In genomic region chr19:996051-996838, GRCh38 we compare ENCODE assay signal across 9 cellular contexts. TPM values are rescaled to one million over a fixed set of nuclear protein-coding genes. Genes with fewer than 3 reads are reported as not detected.
DNase-seq lines count a peak whose midpoint lies in the region; ATAC-seq and TF ChIP-seq lines count a peak whose summit lies in the region.
"Had no signal": no experiment of that assay in that cellular context is flagged by ENCODE, and none has a peak within 500 bp of the region (broad histone marks: within the 10 kb centered on the region; RNA-seq: fewer than 3 reads in every experiment).

No MANE protein-coding gene starts in this region.

- H3K4me3 ChIP-seq in left ventricle myocardium inferior (peak overlapping the region; percentile 7), mesendoderm (ENCODE audit: low read length) (no peak overlapping the region), thymus (ENCODE audit: low read length) (peak overlapping the region; percentile 22), OCI-LY7 (ENCODE audit: low read depth, low read length, poor library complexity, severe bottlenecking) (no peak overlapping the region)

- H3K79me2 ChIP-seq in mesendoderm (ENCODE audit: control insufficient read depth, insufficient read depth, low read length) (no peaks in the 10 kb centered on the region), OCI-LY7 (ENCODE audit: insufficient read depth, low read depth, low read length) (no peaks in the 10 kb centered on the region)

- H2AK5ac ChIP-seq in mesendoderm (ENCODE audit: low read length): no peak overlapping the region

- no peak overlapping the region for H2BK120ac ChIP-seq in mesendoderm (ENCODE audit: low read depth, low read length)

- H3K27ac ChIP-seq in left ventricle myocardium inferior (replicated peaks): no peak overlapping the region
- H3K27ac ChIP-seq in mesendoderm (ENCODE audit: low read depth, low read length): no peak overlapping the region
- H3K27ac ChIP-seq in thymus (ENCODE audit: low read depth): no peak overlapping the region
- H3K27ac ChIP-seq in OCI-LY7 (ENCODE audit: low read depth, low read length, poor library complexity, severe bottlenecking): no peak overlapping the region

- peaks cover 65% of the 10 kb centered on the region for H3K27me3 ChIP-seq in left ventricle myocardium inferior (ENCODE audit: low read depth)
- peaks cover 5% of the 10 kb centered on the region for H3K27me3 ChIP-seq in mesendoderm (ENCODE audit: insufficient read depth, low read length, poor library complexity)
- peaks cover 44% of the 10 kb centered on the region for H3K27me3 ChIP-seq in thymus (ENCODE audit: control insufficient read depth, insufficient read depth)

- peak overlapping the region; percentile 88 for H3K4me3 Mint-ChIP-seq in T-helper 17 cell

- POLR2A ChIA-PET in OCI-LY7 (lab: Charles Lee): interaction anchor here (0.7 kb wide), 1 partner anchor 9 kb away, joined by 3 read pairs; no protein-coding TSS in a partner anchor

- DNase-seq in left ventricle myocardium inferior (no peak), cardiac septum (ENCODE audit: low spot score) (no peak), T-helper 17 cell (peak; percentile 59 to 79 (median 77)), astrocyte of the hippocampus (ENCODE audit: low read depth, low spot score) (peak; percentile 72), mesendoderm (peak; percentile 58), OCI-LY7 (ENCODE audit: low spot score) (no peak)

- peak overlapping the region; percentile 83 for H3K27ac Mint-ChIP-seq in T-helper 17 cell

- peak overlapping the region; percentile 44 for H3K56ac ChIP-seq in mesendoderm (ENCODE audit: low read length)

- peaks cover 22% of the 10 kb centered on the region for H3K4me1 ChIP-seq in left ventricle myocardium inferior
- no peaks in the 10 kb centered on the region for H3K4me1 ChIP-seq in mesendoderm (ENCODE audit: control insufficient read depth, low read depth, low read length)
- peaks cover 8% of the 10 kb centered on the region for H3K4me1 ChIP-seq in thymus (ENCODE audit: control insufficient read depth, insufficient read depth, low read length)
- H3K4me1 ChIP-seq in OCI-LY7 (ENCODE audit: insufficient read depth, low read length, poor library complexity, severe bottlenecking): no peaks in the 10 kb centered on the region

- no peaks in the 10 kb centered on the region for H4K20me1 ChIP-seq in OCI-LY7 (ENCODE audit: insufficient read depth, low read length)

- WGBS in mesendoderm (ENCODE audit: extremely low coverage, insufficient coverage, low lambda C conversion rate): no CpG with 5 or more reads among the region's 64 CpGs
- WGBS in thymus: 25% methylated on average over 64 of the region's 64 CpGs

- H3K9ac ChIP-seq in mesendoderm (ENCODE audit: low read length): peak overlapping the region; percentile 22

- H3K36me3 Mint-ChIP-seq in T-helper 17 cell (ENCODE audit: low read depth): peaks cover 6% of the 10 kb centered on the region

- intact Hi-C loops in left ventricle myocardium inferior (cut with micrococcal nuclease) (no loop called here), cardiac septum (cut with DNase I) (no loop called here), OCI-LY7 (cut with micrococcal nuclease; ENCODE audit: unreplicated experiment) (no loop called here)

- no peak overlapping the region for H4K5ac ChIP-seq in mesendoderm (ENCODE audit: low read length)

- peaks cover 16% of the 10 kb centered on the region for H3K4me1 Mint-ChIP-seq in T-helper 17 cell

- no peak overlapping the region for H2AFZ ChIP-seq in OCI-LY7 (ENCODE audit: low read length)

- H3K4me2 ChIP-seq in mesendoderm (ENCODE audit: low read length): peak overlapping the region; percentile 14
- H3K4me2 ChIP-seq in OCI-LY7 (ENCODE audit: low read length): no peak overlapping the region

- TF ChIP-seq CTCF in left ventricle myocardium inferior (IDR thresholded peaks at IDR 0.05; ENCODE audit: borderline replicate concordance): no peak
- no peak for TF ChIP-seq CTCF in OCI-LY7 (conservative IDR thresholded peaks at IDR 0.05; ENCODE audit: low read length)

- H3K9me3 ChIP-seq in left ventricle myocardium inferior (replicated peaks): no peaks in the 10 kb centered on the region
- H3K9me3 ChIP-seq in T-helper 17 cell (ENCODE audit: control insufficient read depth, low read length, poor library complexity, severe bottlenecking): no peaks in the 10 kb centered on the region
- H3K9me3 ChIP-seq in thymus (ENCODE audit: control insufficient read depth): no peaks in the 10 kb centered on the region
- no peaks in the 10 kb centered on the region for H3K9me3 ChIP-seq in OCI-LY7 (ENCODE audit: low read length)

- H2BK5ac ChIP-seq in mesendoderm (ENCODE audit: low read length): no peak overlapping the region

- no peaks in the 10 kb centered on the region for H3K9me2 ChIP-seq in OCI-LY7 (ENCODE audit: insufficient read depth, low read length)

- no peak overlapping the region for H3K4ac ChIP-seq in mesendoderm (ENCODE audit: low read depth, low read length)

- H3K36me3 ChIP-seq in left ventricle myocardium inferior: peaks cover 20% of the 10 kb centered on the region
- no peaks in the 10 kb centered on the region for H3K36me3 ChIP-seq in mesendoderm (ENCODE audit: control insufficient read depth, insufficient read depth, low read length)
- H3K36me3 ChIP-seq in thymus (ENCODE audit: control insufficient read depth, insufficient read depth): peaks cover 19% of the 10 kb centered on the region
- peaks cover 26% of the 10 kb centered on the region for H3K36me3 ChIP-seq in OCI-LY7 (ENCODE audit: insufficient read depth, low read length)

- CTCF ChIA-PET in OCI-LY7 (lab: Charles Lee; ENCODE audit: unreplicated experiment): no interaction called here

- no peak overlapping the region for H3K18ac ChIP-seq in mesendoderm (ENCODE audit: low read length)

- H3K27me3 Mint-ChIP-seq in T-helper 17 cell: peaks cover 12% of the 10 kb centered on the region

- no peak overlapping the region for H4K8ac ChIP-seq in mesendoderm (ENCODE audit: low read depth, low read length)

- ATAC-seq in T-helper 17 cell: peak; percentile 87
- ATAC-seq in GM18520 (IDR thresholded peaks at IDR 0.05; ENCODE audit: unreplicated experiment): no peak

- no peak overlapping the region for H2BK15ac ChIP-seq in mesendoderm (replicated peaks; ENCODE audit: low read depth)

- no peaks in the 10 kb centered on the region for H3K79me1 ChIP-seq in mesendoderm (ENCODE audit: low read length)

- no TSS peak for BruUV-seq in OCI-LY7 (replicated peaks; lab: Mats Ljungman, UMichigan)

- peak overlapping the region; percentile 80 for H3K23ac ChIP-seq in mesendoderm (ENCODE audit: low read length)

RNA-seq across cellular contexts. Expression of gene GRIN3B, which starts 4.0 kb away (rescaled TPM):
- total RNA-seq in left ventricle myocardium inferior (not detected), cardiac septum (not detected), T-helper 17 cell (1 to 10 TPM in 1 of 2 donors, not detected in 1; 1.8 TPM), OCI-LY7 (2022) (not detected in 2 replicates)
- polyA plus RNA-seq in mesendoderm (2013, experiment 1 of 2): 0.06 TPM
- 0.10 TPM for polyA plus RNA-seq in mesendoderm (2013, experiment 2 of 2)
- polyA plus RNA-seq in thymus: 0.09 TPM
- total RNA-seq in OCI-LY7 (2014; rRNA removed; shearing (Covaris generic)): 0.05 TPM in 1 of 2 replicates, not detected in the other
- total RNA-seq: urinary bladder had no signal

RNA-seq across cellular contexts. Expression of gene WDR18, which starts 12.1 kb away (rescaled TPM):
- total RNA-seq in left ventricle myocardium inferior: 19.4 TPM
- 17.6 TPM for total RNA-seq in cardiac septum
- 10 to 100 TPM; 18.2 to 42.8 TPM for total RNA-seq in T-helper 17 cell
- 61.9 TPM for polyA plus RNA-seq in mesendoderm (2013, experiment 1 of 2)
- 58.1 TPM for polyA plus RNA-seq in mesendoderm (2013, experiment 2 of 2)
- 56.0 TPM for polyA plus RNA-seq in thymus
- total RNA-seq in OCI-LY7 (2014; rRNA removed; shearing (Covaris generic)): 61.6 and 74.7 TPM in 2 replicates
- 38.4 and 51.4 TPM in 2 replicates for total RNA-seq in OCI-LY7 (2022)

RNA-seq across cellular contexts. Expression of gene TMEM259, which starts 24.7 kb away (rescaled TPM):
- total RNA-seq in left ventricle myocardium inferior: 119 TPM
- total RNA-seq in cardiac septum: 125 TPM
- total RNA-seq in T-helper 17 cell: 100 to 1,000 TPM; 270 to 318 TPM
- polyA plus RNA-seq in mesendoderm (2013, experiment 1 of 2): 82.5 TPM
- 81.3 TPM for polyA plus RNA-seq in mesendoderm (2013, experiment 2 of 2)
- polyA plus RNA-seq in thymus: 359 TPM
- 131 and 169 TPM in 2 replicates for total RNA-seq in OCI-LY7 (2014; rRNA removed; shearing (Covaris generic))
- total RNA-seq in OCI-LY7 (2022): 195 and 204 TPM in 2 replicates

RNA-seq across cellular contexts. Expression of gene RNU6-2, which starts 25.1 kb away (rescaled TPM):
- total RNA-seq in left ventricle myocardium inferior (not detected), cardiac septum (not detected), T-helper 17 cell (not detected), OCI-LY7 (2022) (not detected in 2 replicates)
- not detected for polyA plus RNA-seq in mesendoderm (2013, experiment 1 of 2)
- not detected for polyA plus RNA-seq in mesendoderm (2013, experiment 2 of 2)
- not detected for polyA plus RNA-seq in thymus
- not detected in 2 replicates for total RNA-seq in OCI-LY7 (2014; rRNA removed; shearing (Covaris generic))
- total RNA-seq: urinary bladder had no signal
- polyA plus RNA-seq: urinary bladder had no signal

RNA-seq across cellular contexts. Expression of gene CNN2, which starts 30.2 kb away (rescaled TPM):
- total RNA-seq in left ventricle myocardium inferior (45.6 TPM), cardiac septum (44.8 TPM), T-helper 17 cell (100 to 1,000 TPM; 263 to 301 TPM), OCI-LY7 (2022) (126 and 127 TPM in 2 replicates)
- 595 TPM for polyA plus RNA-seq in mesendoderm (2013, experiment 1 of 2)
- polyA plus RNA-seq in mesendoderm (2013, experiment 2 of 2): 606 TPM
- polyA plus RNA-seq in thymus: 127 TPM
- 51.5 and 73.7 TPM in 2 replicates for total RNA-seq in OCI-LY7 (2014; rRNA removed; shearing (Covaris generic))

Comparison
In these comparisons a context has a peak if more than half of its experiments do, and no peak if none do; other contexts are left out.
1. DNase-seq: peak in T-helper 17 cell (3 of 3), astrocyte of the hippocampus (single experiment) and mesendoderm (single experiment); none in left ventricle myocardium inferior (single experiment), cardiac septum (single experiment) and OCI-LY7 (single experiment).
2. H3K4me3 ChIP-seq: peak in left ventricle myocardium inferior (single experiment) and thymus (single experiment); none in mesendoderm (single experiment) and OCI-LY7 (single experiment).